ENCODE assay signal across 2 cellular contexts in genomic region chr7:27182861-27183681, GRCh38.
TF ChIP-seq lines count a peak whose summit lies in the region.

No MANE protein-coding gene starts in this region.

TF ChIP-seq in HepG2, 621 proteins besides CTCF, POLR2A, EP300 and RAD21 (continues in another document):
- TF ChIP-seq PCBP1 (IDR thresholded peaks at IDR 0.05; ENCODE audit: borderline replicate concordance, low read depth, low read length) (0 out of 2 replicates have a peak, but pooled peaks have one; percentile 34), ZIK1 (CRISPR knock-in tag; IDR thresholded peaks at IDR 0.05; ENCODE audit: borderline replicate concordance, low read depth) (no peak), ZXDC (CRISPR knock-in tag; IDR thresholded peaks at IDR 0.05) (no peak), NFE2L2 (IDR thresholded peaks at IDR 0.05; ENCODE audit: low read length) (no peak), FOXK1 (CRISPR knock-in tag; IDR thresholded peaks at IDR 0.05; ENCODE audit: borderline replicate concordance, low read depth) (no peak), ZNF749 (CRISPR knock-in tag; IDR thresholded peaks at IDR 0.05; ENCODE audit: borderline replicate concordance) (no peak), ZBTB44 (CRISPR knock-in tag; IDR thresholded peaks at IDR 0.05) (no peak), ZNF678 (CRISPR knock-in tag; IDR thresholded peaks at IDR 0.05) (no peak), FLYWCH1 (CRISPR knock-in tag; IDR thresholded peaks at IDR 0.05) (no peak), FOXC1 (CRISPR knock-in tag; IDR thresholded peaks at IDR 0.05; ENCODE audit: borderline replicate concordance) (no peak), HMGXB4 (CRISPR knock-in tag; IDR thresholded peaks at IDR 0.05; ENCODE audit: borderline replicate concordance in 1 of 2, low read depth in 1 of 2) (no peak), CHD4 (IDR thresholded peaks at IDR 0.05; ENCODE audit: borderline replicate concordance, low read length) (no peak), THAP7 (CRISPR knock-in tag; IDR thresholded peaks at IDR 0.05) (no peak), SNAPC2 (CRISPR knock-in tag; IDR thresholded peaks at IDR 0.05) (no peak), MAZ (IDR thresholded peaks at IDR 0.05; ENCODE audit: borderline replicate concordance, low read depth, low read length) (no peak), MAZ (CRISPR knock-in tag; IDR thresholded peaks at IDR 0.05; ENCODE audit: low read depth) (no peak), STAT5B (CRISPR knock-in tag; IDR thresholded peaks at IDR 0.05) (no peak), KAT8 (CRISPR knock-in tag; IDR thresholded peaks at IDR 0.05) (no peak), ZFP36L1 (CRISPR knock-in tag; IDR thresholded peaks at IDR 0.05) (no peak), PRDM4 (CRISPR knock-in tag; IDR thresholded peaks at IDR 0.05; ENCODE audit: borderline replicate concordance) (no peak), HOXD1 (CRISPR knock-in tag; IDR thresholded peaks at IDR 0.05) (no peak), ZNF44 (CRISPR knock-in tag; IDR thresholded peaks at IDR 0.05) (no peak), GTF3A (CRISPR knock-in tag; conservative IDR thresholded peaks at IDR 0.05) (no peak), XRCC5 (optimal IDR thresholded peaks at IDR 0.05; ENCODE audit: low read length) (peak; percentile 18), AGO2 (optimal IDR thresholded peaks at IDR 0.05; ENCODE audit: low read depth, low read length) (no peak)

TF ChIP-seq in HEK293T, 16 proteins besides CTCF, POLR2A, EP300 and RAD21:
- no peak for TF ChIP-seq FOXA1 (IDR thresholded peaks at IDR 0.05)
- TF ChIP-seq LEF1 (IDR thresholded peaks at IDR 0.05; ENCODE audit: borderline replicate concordance), result no peak
- no peak for TF ChIP-seq HDGF (IDR thresholded peaks at IDR 0.05; ENCODE audit: borderline replicate concordance)
- TF ChIP-seq NFRKB (IDR thresholded peaks at IDR 0.05), result no peak
- no peak for TF ChIP-seq FOXK2 (IDR thresholded peaks at IDR 0.05)
- TF ChIP-seq SUZ12 (IDR thresholded peaks at IDR 0.05), result no peak
- TF ChIP-seq ZNF384 (IDR thresholded peaks at IDR 0.05), result no peak
